In genomic region chr19:57406516-57407123, GRCh38 we compare ENCODE assay signal across 8 cellular contexts. TPM values are rescaled to one million over a fixed set of nuclear protein-coding genes. Genes with fewer than 3 reads are reported as not detected.
DNase-seq lines count a peak whose midpoint lies in the region; ATAC-seq and TF ChIP-seq lines count a peak whose summit lies in the region.

No MANE protein-coding gene starts in this region.

- peak; percentile 42 for ATAC-seq in GM21576 (IDR thresholded peaks at IDR 0.05; ENCODE audit: unreplicated experiment)
- ATAC-seq in lung (ENCODE audit: insufficient read depth, low FRiP score), result no peak
- no peak for ATAC-seq in HG02623 (IDR thresholded peaks at IDR 0.05; ENCODE audit: unreplicated experiment)

- H3K4me1 ChIP-seq in lung (ENCODE audit: control insufficient read depth in 2 of 2, insufficient read depth in 2 of 2, low read length in 2 of 2), result peaks cover 0 to 2% of the 10 kb centered on the region in 2 donors

- TF ChIP-seq CTCF in lung (IDR thresholded peaks at IDR 0.05; ENCODE audit: control extremely low read depth, extremely low read depth), result peak; percentile 30

- 15 to 17% methylated on average over 8 of the region's 8 CpGs for WGBS in lung, 2 donors

- H3K36me3 ChIP-seq in lung (ENCODE audit: control insufficient read depth in 2 of 2, insufficient read depth in 2 of 2, low read length in 2 of 2), result peaks cover 0 to 2% of the 10 kb centered on the region in 2 donors

- no peak overlapping the region for H3K27ac ChIP-seq in lung (ENCODE audit: low read depth in 1 of 2, low read length in 1 of 2)

- peaks cover 0 to 23% of the 10 kb centered on the region in 2 donors for H3K9me3 ChIP-seq in lung (ENCODE audit: control insufficient read depth in 2 of 2, insufficient read depth in 1 of 2, low read length in 1 of 2)

- no peak overlapping the region for H3K4me3 ChIP-seq in lung

- no peaks in the 10 kb centered on the region for H3K27me3 ChIP-seq in lung (ENCODE audit: control insufficient read depth, insufficient read depth)

- DNase-seq in A172 (ENCODE audit: low spot score) (peak; percentile 27), NCI-H524 treated with DMSO at 0.1 percent for 48 hours (lab: John Stamatoyannopoulos, UW) (peak; percentile 41), dedifferentiated amniotic fluid mesenchymal stem cell (ENCODE audit: extremely low spot score) (peak; percentile 55), lung (ENCODE audit: low spot score) (peak; percentile 47)
- DNase-seq in activated CD4-positive, alpha-beta T cell treated with anti-CD3 and anti-CD28 coated beads, Interleukin-2, amount 50 U/mL, for 48 hours, result peak; percentile 70 to 76
- peak; percentile 39 to 49 for DNase-seq in stimulated activated CD8-positive, alpha-beta memory T cell treated with anti-CD3 and anti-CD28 coated beads, Interleukin-7, amount 100 ng/mL, for 1 hour (ENCODE audit: low read depth in 2 of 2)

RNA-seq across cellular contexts. Expression of gene ZNF17, which starts 4.3 kb away (rescaled TPM):
- total RNA-seq in A172 (2014; rRNA removed; shearing (Covaris generic)), result 10.0 and 19.1 TPM in 2 replicates
- total RNA-seq in lung, result 10 to 100 TPM; 13.4 to 18.3 TPM
- 1 to 10 TPM; 2.1 to 4.0 TPM for polyA plus RNA-seq in lung

RNA-seq across cellular contexts. Expression of gene ZNF548, which starts 17.0 kb away (rescaled TPM):
- total RNA-seq in A172 (2014; rRNA removed; shearing (Covaris generic)), result 22.2 and 30.7 TPM in 2 replicates
- total RNA-seq in lung, result 10 to 100 TPM; 14.9 to 35.7 TPM
- polyA plus RNA-seq in lung, result 1 to 10 TPM; 5.6 to 6.8 TPM

RNA-seq across cellular contexts. Expression of gene ZNF749, which starts 28.5 kb away (rescaled TPM):
- total RNA-seq in A172 (2014; rRNA removed; shearing (Covaris generic)), result 15.1 and 24.4 TPM in 2 replicates
- 10 to 100 TPM; 10.6 to 14.6 TPM for total RNA-seq in lung
- 1 to 10 TPM; 4.0 to 8.8 TPM for polyA plus RNA-seq in lung

RNA-seq across cellular contexts. Expression of gene TRAPPC2B, which starts 43.3 kb away (rescaled TPM):
- 35.3 and 42.1 TPM in 2 replicates for total RNA-seq in A172 (2014; rRNA removed; shearing (Covaris generic))
- 10 to 100 TPM in 1 of 2 donors, 1 to 10 TPM in 1; 6.2 to 15.1 TPM for total RNA-seq in lung
- polyA plus RNA-seq in lung, result 10 to 100 TPM; 15.3 to 25.4 TPM

RNA-seq across cellular contexts. Expression of gene ZNF547, which starts 43.3 kb away (rescaled TPM):
- 4.7 and 10.0 TPM in 2 replicates for total RNA-seq in A172 (2014; rRNA removed; shearing (Covaris generic))
- total RNA-seq in lung, result 1 to 10 TPM; 2.8 to 4.2 TPM
- polyA plus RNA-seq in lung, result 1 to 10 TPM; 1.4 to 1.6 TPM
